Comparison of ENCODE assay signal across 1 cellular context in the genomic region with DNA sequence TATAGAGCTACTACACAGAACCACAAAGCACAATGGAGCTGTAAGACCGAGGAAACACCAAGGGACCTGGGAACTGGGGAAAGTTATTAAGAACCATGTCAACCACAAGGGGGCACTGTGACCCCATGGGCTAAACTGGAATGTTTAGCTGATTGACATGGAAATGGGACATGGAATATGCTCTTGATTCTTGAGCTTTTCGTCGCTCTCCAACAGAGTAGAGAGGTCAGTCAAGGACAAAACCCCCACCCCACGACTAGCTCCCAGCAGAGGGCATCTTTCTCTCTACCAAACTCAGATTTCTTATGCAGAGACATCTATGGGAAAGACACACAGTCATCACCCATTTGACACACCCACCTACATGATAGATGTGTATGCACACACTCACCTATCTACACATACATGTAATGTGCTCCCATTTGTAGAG.
TF ChIP-seq lines count a peak whose summit lies in the region.

No MANE protein-coding gene starts in this region.

TF ChIP-seq in endothelial cell of umbilical vein, 7 proteins besides CTCF, POLR2A, EP300 and RAD21:
- TF ChIP-seq POLR2AphosphoS5 (IDR thresholded peaks at IDR 0.05; ENCODE audit: insufficient read depth, low read depth, low read length) = no peak
- no peak for TF ChIP-seq GATA2 (IDR thresholded peaks at IDR 0.05; ENCODE audit: insufficient read depth, insufficient read length, low read depth, low read length)
- no peak for TF ChIP-seq JUN (IDR thresholded peaks at IDR 0.05; ENCODE audit: borderline replicate concordance, insufficient read depth, insufficient read length, low read depth)
- no peak for TF ChIP-seq MYC (IDR thresholded peaks at IDR 0.05; ENCODE audit: low read depth, low read length)
- no peak for TF ChIP-seq FOS (IDR thresholded peaks at IDR 0.05; ENCODE audit: borderline replicate concordance, insufficient read depth, low read length)
- no peak for TF ChIP-seq EZH2 (IDR thresholded peaks at IDR 0.05; ENCODE audit: borderline replicate concordance, low read depth, low read length, severe bottlenecking)
- TF ChIP-seq, protein P1, sequence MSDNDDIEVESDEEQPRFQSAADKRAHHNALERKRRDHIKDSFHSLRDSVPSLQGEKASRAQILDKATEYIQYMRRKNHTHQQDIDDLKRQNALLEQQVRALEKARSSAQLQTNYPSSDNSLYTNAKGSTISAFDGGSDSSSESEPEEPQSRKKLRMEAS (IDR thresholded peaks at IDR 0.05; ENCODE audit: insufficient read depth, insufficient read length) = no peak
